In the genomic region with DNA sequence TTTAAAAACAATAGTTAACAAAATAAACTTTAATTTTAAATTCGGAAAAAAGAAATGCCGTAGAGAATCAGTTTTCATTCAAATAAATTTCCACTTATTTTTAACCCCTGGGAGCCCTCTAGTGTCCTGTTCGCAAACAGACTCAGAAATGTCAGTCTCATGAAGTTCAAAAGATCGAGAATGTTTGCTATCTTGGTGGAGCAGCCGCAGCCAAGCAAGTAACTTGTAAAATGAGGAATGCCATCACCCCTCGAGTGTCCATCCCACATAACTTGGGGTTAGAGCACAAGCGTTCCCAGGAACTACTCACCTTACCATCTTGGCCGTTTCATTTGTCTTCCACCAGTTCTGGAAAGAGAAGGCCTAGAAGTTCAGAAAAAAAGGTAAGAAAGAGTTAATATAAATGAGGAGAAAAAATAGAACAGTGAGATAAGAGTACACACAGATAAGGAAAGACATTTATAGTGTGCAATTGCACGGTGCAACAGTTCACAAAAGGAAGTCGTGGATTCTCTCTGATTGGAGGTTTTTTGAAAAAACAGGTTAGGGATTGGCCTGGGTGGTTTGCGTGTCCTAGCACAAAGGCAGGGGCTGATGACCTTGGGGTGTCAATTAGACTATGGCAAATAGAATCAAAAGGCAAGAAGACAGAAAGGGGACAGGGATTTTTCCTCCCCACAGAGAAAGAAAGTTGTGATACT, we compare ENCODE assay signal across 8 cellular contexts. TPM values are rescaled to one million over a fixed set of nuclear protein-coding genes. Genes with fewer than 3 reads are reported as not detected.
A peak's percentile ranks its signal among the peaks of the same experiment; 100 is the strongest.
DNase-seq lines count a peak whose midpoint lies in the region; FAIRE-seq and TF ChIP-seq lines count a peak whose summit lies in the region.

Gene GASK1B, minus strand, starts transcription at position 468 of the 701 bp plus-strand sequence. CDS start 1,650 bp downstream, outside the sequence.

- TF ChIP-seq CTCF in endothelial cell (IDR thresholded peaks at IDR 0.05; ENCODE audit: unreplicated experiment): peak; percentile 64

- FAIRE-seq in RCC 7860 (lab: Jason Lieb, UNC): peak; percentile 79

- peaks cover 1% of the 10 kb centered on the region for H3K27me3 Mint-ChIP-seq in endothelial cell (ENCODE audit: unreplicated experiment)

- H3K4me1 Mint-ChIP-seq in endothelial cell (ENCODE audit: unreplicated experiment): peaks cover 36% of the 10 kb centered on the region

- peak within 1 kb of the TSS; percentile 90 for H3K27ac Mint-ChIP-seq in endothelial cell (ENCODE audit: unreplicated experiment)

- H3K4me1 ChIP-seq in mononuclear cell (ENCODE audit: insufficient read depth, low read length): peaks cover 33% of the 10 kb centered on the region

- peak; percentile 9 for DNase-seq in NCI-H2196 (lab: John Stamatoyannopoulos, UW; ENCODE audit: unreplicated experiment)
- DNase-seq in NCI-H2196 treated with DMSO at 0.1 percent for 48 hours (lab: John Stamatoyannopoulos, UW; ENCODE audit: unreplicated experiment): no peak
- DNase-seq in HK-2 (ENCODE audit: unreplicated experiment): peak; percentile 41
- DNase-seq in RCC 7860 (ENCODE audit: low spot score): peak; percentile 58
- peak; percentile 33 for DNase-seq in endothelial cell (ENCODE audit: low spot score)
- no peak for DNase-seq in activated CD4-positive, CD25-positive, alpha-beta regulatory T cell treated with anti-CD3 and anti-CD28 coated beads, Interleukin-2, amount 50 U/mL, for 72 hours
- DNase-seq in stimulated activated CD8-positive, alpha-beta memory T cell treated with anti-CD3 and anti-CD28 coated beads, Interleukin-4, amount 100 ng/mL, for 48 hours: no peak

- no peaks in the 10 kb centered on the region for H3K9me3 ChIP-seq in mononuclear cell (ENCODE audit: low read depth, low read length)

- peak within 1 kb of the TSS; percentile 95 for H3K4me3 Mint-ChIP-seq in endothelial cell (ENCODE audit: unreplicated experiment)

- H3K9me3 Mint-ChIP-seq in endothelial cell (ENCODE audit: unreplicated experiment): no peaks in the 10 kb centered on the region

- peak within 1 kb of the TSS; percentile 45 for H3K4me3 ChIP-seq in mononuclear cell (ENCODE audit: low read length)

- H3K27me3 ChIP-seq in mononuclear cell (ENCODE audit: insufficient read depth, low read length): peaks cover 7% of the 10 kb centered on the region

- H3K36me3 Mint-ChIP-seq in endothelial cell (ENCODE audit: low read depth, unreplicated experiment): peaks cover 12% of the 10 kb centered on the region

RNA-seq across cellular contexts. Expression of gene GASK1B, which starts in this region (rescaled TPM):
- total RNA-seq in endothelial cell (ENCODE audit: unreplicated experiment) (63.8 TPM), mononuclear cell (19.4 TPM)

Comparison
In these comparisons a context has a peak if more than half of its experiments do, and no peak if none do; other contexts are left out.
1. DNase-seq: peak in NCI-H2196 (single experiment), HK-2 (single experiment), RCC 7860 (single experiment) and endothelial cell (single experiment); none in NCI-H2196 treated with DMSO at 0.1 percent for 48 hours (single experiment), activated CD4-positive, CD25-positive, alpha-beta regulatory T cell treated with anti-CD3 and anti-CD28 coated beads, Interleukin-2, amount 50 U/mL, for 72 hours (single experiment) and stimulated activated CD8-positive, alpha-beta memory T cell treated with anti-CD3 and anti-CD28 coated beads, Interleukin-4, amount 100 ng/mL, for 48 hours (single experiment).